8 cellular contexts compared by ENCODE assay signal in the genomic region with DNA sequence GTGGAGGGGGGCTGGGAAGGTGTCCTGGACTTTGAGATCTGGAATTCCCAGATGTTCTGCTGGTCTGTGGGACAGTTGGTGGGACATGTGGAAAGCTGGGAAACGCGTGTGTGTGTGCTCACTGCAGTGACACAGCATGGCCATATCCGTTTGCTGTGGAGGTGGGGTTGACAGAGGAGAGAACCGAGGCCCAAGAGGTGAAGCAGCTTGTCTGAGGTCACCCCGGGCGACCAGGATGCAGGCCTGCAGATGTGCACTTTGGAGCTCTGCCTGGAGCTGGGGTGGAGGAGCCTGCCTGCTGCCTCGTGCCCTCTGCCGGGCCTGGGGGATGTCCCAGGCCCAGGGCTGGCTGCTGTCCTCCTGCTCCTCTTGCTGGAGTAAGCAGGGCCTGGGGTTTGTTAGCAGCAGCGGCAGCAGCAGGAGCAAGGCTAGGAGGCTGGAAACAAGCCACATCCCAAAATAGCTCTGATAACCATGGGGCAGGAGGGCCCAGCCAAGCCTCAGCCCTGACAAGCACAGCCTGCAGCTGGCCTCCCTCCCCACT.
DNase-seq lines count a peak whose midpoint lies in the region; ATAC-seq and TF ChIP-seq lines count a peak whose summit lies in the region.
"Not testable (repeated sequence)": the region's sequence is repeated elsewhere in the genome, so short reads cannot be mapped to it uniquely, and the experiment has no call there.

No MANE protein-coding gene starts in this region.

- H3K36me3 Mint-ChIP-seq in activated naive CD4-positive, alpha-beta T cell treated with anti-CD3 and anti-CD28 coated beads, Interleukin-2, amount 50 U/mL, for 72 hours: not testable (repeated sequence)

- not testable (repeated sequence) for H3K36me3 ChIP-seq in OCI-LY7 (ENCODE audit: insufficient read depth, low read length); mucosa of rectum (ENCODE audit: control insufficient read depth in 2 of 2, insufficient read depth in 2 of 2, low read length in 2 of 2); skeletal muscle tissue (ENCODE audit: control insufficient read depth in 3 of 3, insufficient read depth in 3 of 3, low read length in 3 of 3); aorta (ENCODE audit: control insufficient read depth in 1 of 2, insufficient read depth in 2 of 2, low read length in 1 of 2)

- H3K79me2 ChIP-seq in OCI-LY7 (ENCODE audit: insufficient read depth, low read depth, low read length): not testable (repeated sequence)

- not testable (repeated sequence) for H2AFZ ChIP-seq in OCI-LY7 (ENCODE audit: low read length)

- peak overlapping the region; percentile 5 to 93 for H3K27ac Mint-ChIP-seq in activated naive CD4-positive, alpha-beta T cell treated with anti-CD3 and anti-CD28 coated beads, Interleukin-2, amount 50 U/mL, for 72 hours

- peaks cover 57% of the 10 kb centered on the region for H3K4me1 ChIP-seq in OCI-LY7 (ENCODE audit: insufficient read depth, low read length, poor library complexity, severe bottlenecking)
- H3K4me1 ChIP-seq in mucosa of rectum (ENCODE audit: control insufficient read depth in 2 of 2, insufficient read depth in 2 of 2, low read length in 2 of 2): peaks cover 13 to 17% of the 10 kb centered on the region in 2 donors
- peaks cover 41 to 74% (median 66%) of the 10 kb centered on the region in 3 donors for H3K4me1 ChIP-seq in skeletal muscle tissue (ENCODE audit: control insufficient read depth in 3 of 3, insufficient read depth in 3 of 3, low read length in 3 of 3)
- H3K4me1 ChIP-seq in aorta (ENCODE audit: control insufficient read depth in 1 of 2, insufficient read depth in 2 of 2, low read length in 2 of 2): not testable (repeated sequence)

- TF ChIP-seq CTCF in OCI-LY7 (conservative IDR thresholded peaks at IDR 0.05; ENCODE audit: low read length): not testable (repeated sequence)

- H3K4me3 ChIP-seq in OCI-LY7 (ENCODE audit: low read depth, low read length, poor library complexity, severe bottlenecking); mucosa of rectum (ENCODE audit: low read length in 2 of 2); skeletal muscle tissue (ENCODE audit: low read length in 3 of 3); aorta (ENCODE audit: low read length in 2 of 2): not testable (repeated sequence)

- intact Hi-C loops in OCI-LY7 (cut with micrococcal nuclease; ENCODE audit: unreplicated experiment); left cardiac atrium (cut with DNase I): not testable (repeated sequence)
- intact Hi-C loops in aorta (cut with DNase I): loop anchor here in 1 of 2 donors (5.0 kb wide), 1 partner anchor 86 kb away; a partner anchor contains a TSS

- H3K9me3 Mint-ChIP-seq in activated naive CD4-positive, alpha-beta T cell treated with anti-CD3 and anti-CD28 coated beads, Interleukin-2, amount 50 U/mL, for 72 hours: not testable (repeated sequence)

- H3K4me2 ChIP-seq in OCI-LY7 (ENCODE audit: low read length): 0 out of 2 replicates have a peak overlapping the region, but pooled peaks have one; percentile 9

- WGBS in aorta, 2 donors: 5 to 6% methylated on average over 6 to 9 of the region's 9 CpGs

- not testable (repeated sequence) for H3K9ac ChIP-seq in mucosa of rectum (ENCODE audit: low read depth in 1 of 2, low read length in 2 of 2)
- peak overlapping the region; percentile 62 to 81 (median 72) for H3K9ac ChIP-seq in skeletal muscle tissue (ENCODE audit: low read depth in 1 of 3, low read length in 3 of 3)

- not testable (repeated sequence) for BruUV-seq in OCI-LY7 (replicated peaks; lab: Mats Ljungman, UMichigan)

- not testable (repeated sequence) for H3K27me3 ChIP-seq in mucosa of rectum (ENCODE audit: control insufficient read depth in 2 of 2, insufficient read depth in 2 of 2, low read length in 2 of 2); skeletal muscle tissue (ENCODE audit: control insufficient read depth in 3 of 3, insufficient read depth in 3 of 3, low read length in 3 of 3); aorta (ENCODE audit: control insufficient read depth in 1 of 2, insufficient read depth in 2 of 2, low read length in 1 of 2)

- DNase-seq in EL (peak; percentile 43), dermis microvascular lymphatic vessel endothelial cell (ENCODE audit: low read depth in 2 of 2) (peak; percentile 70 to 82), left cardiac atrium (peak; percentile 86), aorta (peak; percentile 84 to 85)
- not testable (repeated sequence) for DNase-seq in OCI-LY7 (ENCODE audit: low spot score); activated naive CD4-positive, alpha-beta T cell treated with anti-CD3 and anti-CD28 coated beads, Interleukin-2, amount 50 U/mL, for 72 hours (ENCODE audit: low spot score in 2 of 2)

- not testable (repeated sequence) for ATAC-seq in activated naive CD4-positive, alpha-beta T cell treated with anti-CD3 and anti-CD28 coated beads, Interleukin-2, amount 50 U/mL, for 72 hours
- ATAC-seq in left cardiac atrium (peak; percentile 53 to 76), aorta (ENCODE audit: low FRiP score) (peak; percentile 61)

- not testable (repeated sequence) for H3K9me2 ChIP-seq in OCI-LY7 (ENCODE audit: insufficient read depth, low read length)

- CTCF ChIA-PET in OCI-LY7 (lab: Charles Lee; ENCODE audit: unreplicated experiment): interaction anchor here (0.6 kb wide), 1 partner anchor 27 kb away, joined by 3 read pairs; no protein-coding TSS in a partner anchor

- not testable (repeated sequence) for H4K20me1 ChIP-seq in OCI-LY7 (ENCODE audit: insufficient read depth, low read length)

- peak overlapping the region; percentile 59 for H3K27ac ChIP-seq in OCI-LY7 (ENCODE audit: low read depth, low read length, poor library complexity, severe bottlenecking)
- peak overlapping the region; percentile 56 to 58 for H3K27ac ChIP-seq in mucosa of rectum (ENCODE audit: low read depth in 2 of 2, low read length in 2 of 2)
- H3K27ac ChIP-seq in skeletal muscle tissue (ENCODE audit: low read depth, low read length): peak overlapping the region; percentile 95
- H3K27ac ChIP-seq in aorta (ENCODE audit: low read depth in 1 of 2, low read length in 2 of 2): peak overlapping the region in 1 of 2 donors; percentile 53

- not testable (repeated sequence) for H3K9me3 ChIP-seq in OCI-LY7 (ENCODE audit: low read length); mucosa of rectum (ENCODE audit: control insufficient read depth in 2 of 2, low read length in 2 of 2); skeletal muscle tissue (ENCODE audit: control insufficient read depth in 3 of 3, low read length in 3 of 3); aorta (ENCODE audit: control insufficient read depth, low read length)

- POLR2A ChIA-PET in OCI-LY7 (lab: Charles Lee): not testable (repeated sequence)
